In the genomic region with DNA sequence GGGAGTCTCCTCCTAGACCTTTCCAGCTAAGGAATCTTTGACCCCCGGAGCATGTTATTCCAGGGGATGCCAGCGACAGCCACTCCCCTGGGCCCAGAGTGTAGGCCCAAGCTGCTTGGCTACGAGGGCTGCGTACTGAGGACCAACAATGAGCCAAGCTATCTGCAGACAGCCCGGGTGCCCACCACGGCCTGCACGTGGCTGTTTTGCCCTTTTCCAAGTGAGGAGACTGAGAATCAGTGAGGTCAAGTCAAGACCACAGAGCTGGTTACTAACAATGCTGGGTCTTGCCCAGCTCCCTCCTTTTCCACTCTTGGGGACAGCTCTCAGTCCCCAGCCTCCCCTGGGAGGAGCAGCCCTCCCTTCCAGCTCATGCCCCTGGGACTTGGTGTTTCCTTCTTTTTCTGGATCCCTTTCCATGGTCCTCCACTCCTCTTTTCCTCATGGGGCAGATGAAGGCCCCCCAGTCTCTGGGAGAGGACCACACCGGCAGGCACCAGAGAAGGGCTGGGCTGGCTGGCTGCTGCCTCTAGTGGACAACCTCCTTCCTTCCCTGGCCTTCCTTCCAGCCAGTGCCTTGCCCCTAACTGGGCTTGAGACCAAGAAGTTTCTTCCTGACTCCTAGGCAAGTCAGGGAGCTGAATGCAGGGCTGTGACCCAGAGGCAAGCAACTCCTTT, we compare ENCODE assay signal across 8 cellular contexts. TPM values are rescaled to one million over a fixed set of nuclear protein-coding genes. Genes with fewer than 3 reads are reported as not detected.
DNase-seq lines count a peak whose midpoint lies in the region; ATAC-seq lines count a peak whose summit lies in the region.

No MANE protein-coding gene starts in this region.

- ATAC-seq in HG02840 (IDR thresholded peaks at IDR 0.05; ENCODE audit: low FRiP score, unreplicated experiment) (no peak), HG03280 (IDR thresholded peaks at IDR 0.05; ENCODE audit: unreplicated experiment) (no peak), HG02759 (IDR thresholded peaks at IDR 0.05; ENCODE audit: unreplicated experiment) (no peak)

- WGBS in HUES64 = 18% methylated on average over 8 of the region's 8 CpGs

- DNase-seq in AG08396 (ENCODE audit: low spot score) (peak; percentile 72), epithelial cell of prostate (ENCODE audit: low read depth, low spot score) (no peak), NCI-H146 (lab: John Stamatoyannopoulos, UW) (no peak)

- H3K4me1 ChIP-seq in HUES64 (ENCODE audit: insufficient read depth, low read length) (no peaks in the 10 kb centered on the region), mucosa of rectum (ENCODE audit: control insufficient read depth in 2 of 2, insufficient read depth in 2 of 2, low read length in 2 of 2) (peaks cover 20 to 21% of the 10 kb centered on the region in 2 donors)

- H3K4me3 ChIP-seq in HUES64 (ENCODE audit: low read length) = peak overlapping the region; percentile 57
- peak overlapping the region; percentile 70 to 83 for H3K4me3 ChIP-seq in mucosa of rectum (ENCODE audit: low read length in 2 of 2)

- H3K27ac ChIP-seq in HUES64 (ENCODE audit: low read depth, low read length) = no peak overlapping the region
- peak overlapping the region; percentile 100 for H3K27ac ChIP-seq in epithelial cell of prostate
- H3K27ac ChIP-seq in mucosa of rectum (ENCODE audit: low read depth in 2 of 2, low read length in 2 of 2) = peak overlapping the region; percentile 91 to 92

- no peaks in the 10 kb centered on the region for H3K9me3 ChIP-seq in HUES64 (ENCODE audit: insufficient read depth, low read depth, low read length)
- no peaks in the 10 kb centered on the region for H3K9me3 ChIP-seq in mucosa of rectum (ENCODE audit: control insufficient read depth in 2 of 2, low read length in 2 of 2)

- peaks cover 42% of the 10 kb centered on the region for H3K27me3 ChIP-seq in HUES64 (ENCODE audit: insufficient read depth, low read length)
- H3K27me3 ChIP-seq in mucosa of rectum (ENCODE audit: control insufficient read depth in 2 of 2, insufficient read depth in 2 of 2, low read length in 2 of 2) = peaks cover 0 to 7% of the 10 kb centered on the region in 2 donors

- H3K36me3 ChIP-seq in HUES64 (ENCODE audit: insufficient read depth, low read length) (no peaks in the 10 kb centered on the region), mucosa of rectum (ENCODE audit: control insufficient read depth in 2 of 2, insufficient read depth in 2 of 2, low read length in 2 of 2) (no peaks in the 10 kb centered on the region)

- no peak overlapping the region for H3K9ac ChIP-seq in HUES64 (ENCODE audit: low read depth, low read length)
- peak overlapping the region; percentile 38 to 94 for H3K9ac ChIP-seq in mucosa of rectum (ENCODE audit: low read depth in 1 of 2, low read length in 2 of 2)

RNA-seq across cellular contexts. Expression of a gene that starts 0.6 kb away (rescaled TPM):
- 4.7 TPM for polyA plus RNA-seq in HUES64 (2013, experiment 1 of 2)
- 4.9 TPM for polyA plus RNA-seq in HUES64 (2013, experiment 2 of 2)
